Comparison of ENCODE assay signal across 12 cellular contexts in genomic region chr3:5140230-5140621, GRCh38. TPM values are rescaled to one million over a fixed set of nuclear protein-coding genes. Genes with fewer than 3 reads are reported as not detected.
DNase-seq lines count a peak whose midpoint lies in the region; ATAC-seq and TF ChIP-seq lines count a peak whose summit lies in the region.
"Had no signal": no experiment of that assay in that cellular context is flagged by ENCODE, and none has a peak within 500 bp of the region (broad histone marks: within the 10 kb centered on the region; RNA-seq: fewer than 3 reads in every experiment).

No MANE protein-coding gene starts in this region.

- no peaks in the 10 kb centered on the region for H3K27me3 Mint-ChIP-seq in naive thymus-derived CD4-positive, alpha-beta T cell
- no peaks in the 10 kb centered on the region for H3K27me3 Mint-ChIP-seq in glutamatergic neuron (ENCODE audit: unreplicated experiment)

- H3K27ac Mint-ChIP-seq in naive thymus-derived CD4-positive, alpha-beta T cell: peak overlapping the region in 4 of 9 donors; percentile 9 to 58 (median 22)
- H3K27ac Mint-ChIP-seq in glutamatergic neuron (ENCODE audit: unreplicated experiment): no peak overlapping the region

- ATAC-seq in GM18505 (IDR thresholded peaks at IDR 0.05; ENCODE audit: unreplicated experiment): peak; percentile 38
- ATAC-seq in GM21526 (IDR thresholded peaks at IDR 0.05; ENCODE audit: low FRiP score, unreplicated experiment): peak; percentile 30
- peak; percentile 42 for ATAC-seq in HG03432 (IDR thresholded peaks at IDR 0.05; ENCODE audit: unreplicated experiment)
- ATAC-seq in naive thymus-derived CD4-positive, alpha-beta T cell: peak; percentile 18

- no peak overlapping the region for H3K4me3 ChIP-seq in naive thymus-derived CD4-positive, alpha-beta T cell (ENCODE audit: low read length)
- H3K4me3 ChIP-seq in smooth muscle cell: no peak overlapping the region

- H3K36me3 Mint-ChIP-seq in naive thymus-derived CD4-positive, alpha-beta T cell: peaks cover 0 to 45% (median 37%) of the 10 kb centered on the region in 5 donors
- H3K36me3 Mint-ChIP-seq in glutamatergic neuron (ENCODE audit: unreplicated experiment): peaks cover 20% of the 10 kb centered on the region

- POLR2A ChIA-PET in naive thymus-derived CD4-positive, alpha-beta T cell (lab: Charles Lee): interaction anchor here (0.7 kb wide), 1 partner anchor 87 kb away, joined by 4 read pairs; no protein-coding TSS in a partner anchor

- peak overlapping the region in 1 of 10 donors; percentile 29 for H3K4me3 Mint-ChIP-seq in naive thymus-derived CD4-positive, alpha-beta T cell
- no peak overlapping the region for H3K4me3 Mint-ChIP-seq in glutamatergic neuron (ENCODE audit: unreplicated experiment)

- TF ChIP-seq POLR2A in GM18505 (IDR thresholded peaks at IDR 0.05; ENCODE audit: borderline replicate concordance, extremely low read depth, insufficient read depth, insufficient read length): no peak

- no peak for DNase-seq in naive thymus-derived CD4-positive, alpha-beta T cell
- DNase-seq in activated CD4-positive, CD25-positive, alpha-beta regulatory T cell treated with anti-CD3 and anti-CD28 coated beads, Interleukin-2, amount 50 U/mL, for 72 hours: no peak
- DNase-seq in smooth muscle cell (lab: John Stamatoyannopoulos, UW; ENCODE audit: unreplicated experiment): no peak
- DNase-seq in NCI-H748 (lab: John Stamatoyannopoulos, UW; ENCODE audit: unreplicated experiment): no peak
- DNase-seq in glutamatergic neuron: no peak
- DNase-seq: activated CD4-positive, alpha-beta T cell treated with anti-CD3 and anti-CD28 coated beads for 1 hour; COR-L47; NCI-H2107; RPMI8226 had no signal

- H3K4me1 Mint-ChIP-seq in naive thymus-derived CD4-positive, alpha-beta T cell: peaks cover 33 to 88% (median 81%) of the 10 kb centered on the region in 7 donors
- H3K4me1 Mint-ChIP-seq in glutamatergic neuron (ENCODE audit: low read depth, unreplicated experiment): no peaks in the 10 kb centered on the region

- H3K27me3 ChIP-seq in naive thymus-derived CD4-positive, alpha-beta T cell (ENCODE audit: control insufficient read depth in 2 of 2, insufficient read depth in 2 of 2, low read length in 2 of 2): no peaks in the 10 kb centered on the region
- no peaks in the 10 kb centered on the region for H3K27me3 ChIP-seq in smooth muscle cell (ENCODE audit: low read depth)

- H3K9me3 ChIP-seq in naive thymus-derived CD4-positive, alpha-beta T cell (ENCODE audit: control insufficient read depth in 2 of 3, low read length in 3 of 3): no peaks in the 10 kb centered on the region
- peaks cover 12% of the 10 kb centered on the region for H3K9me3 ChIP-seq in smooth muscle cell (replicated peaks; ENCODE audit: low read depth)

- TF ChIP-seq CTCF in smooth muscle cell (IDR thresholded peaks at IDR 0.05; ENCODE audit: borderline replicate concordance, insufficient read depth, poor library complexity, severe bottlenecking): no peak
- TF ChIP-seq CTCF in glutamatergic neuron (IDR thresholded peaks at IDR 0.05; ENCODE audit: partially characterized antibody, unreplicated experiment): no peak

- CTCF ChIA-PET in naive thymus-derived CD4-positive, alpha-beta T cell (lab: Charles Lee): no interaction called here

- WGBS in smooth muscle cell (ENCODE audit: low lambda C conversion rate): 93% methylated on average over 4 of the region's 4 CpGs

- intact Hi-C loops in naive thymus-derived CD4-positive, alpha-beta T cell (cut with micrococcal nuclease): no loop called here

- H3K9me3 Mint-ChIP-seq in naive thymus-derived CD4-positive, alpha-beta T cell: peaks cover 0 to 10% (median 0%) of the 10 kb centered on the region in 11 donors
- peaks cover 7% of the 10 kb centered on the region for H3K9me3 Mint-ChIP-seq in glutamatergic neuron (ENCODE audit: unreplicated experiment)

- H3K4me1 ChIP-seq in naive thymus-derived CD4-positive, alpha-beta T cell (ENCODE audit: control insufficient read depth in 2 of 2, insufficient read depth in 2 of 2, low read length in 2 of 2): peaks cover 10 to 13% of the 10 kb centered on the region in 2 donors
- H3K4me1 ChIP-seq in smooth muscle cell (ENCODE audit: low read depth): no peaks in the 10 kb centered on the region

- H3K9ac ChIP-seq in smooth muscle cell (ENCODE audit: low read depth): no peak overlapping the region

- H3K4me2 ChIP-seq in smooth muscle cell: no peak overlapping the region

- no peaks in the 10 kb centered on the region for H3F3A ChIP-seq in smooth muscle cell (ENCODE audit: low read depth)

- H3K79me2 ChIP-seq in smooth muscle cell (ENCODE audit: low read depth): peaks cover 100% of the 10 kb centered on the region

- no peak overlapping the region for H3K27ac ChIP-seq in naive thymus-derived CD4-positive, alpha-beta T cell (ENCODE audit: low read depth, low read length)
- no peak overlapping the region for H3K27ac ChIP-seq in smooth muscle cell (ENCODE audit: low read depth)

- no peak overlapping the region for H2AFZ ChIP-seq in smooth muscle cell (ENCODE audit: low read depth)

- no peaks in the 10 kb centered on the region for H3K36me3 ChIP-seq in naive thymus-derived CD4-positive, alpha-beta T cell (ENCODE audit: control insufficient read depth in 2 of 3, insufficient read depth in 3 of 3, low read length in 3 of 3)
- no peaks in the 10 kb centered on the region for H3K36me3 ChIP-seq in smooth muscle cell (ENCODE audit: low read depth)

- H4K20me1 ChIP-seq in smooth muscle cell (ENCODE audit: low read depth): peaks cover 94% of the 10 kb centered on the region

RNA-seq across cellular contexts. Expression of gene ARL8B, which starts 18.1 kb away (rescaled TPM):
- 10 to 100 TPM; 43.7 to 61.6 (median 48.4) TPM for total RNA-seq in naive thymus-derived CD4-positive, alpha-beta T cell
- polyA plus RNA-seq in naive thymus-derived CD4-positive, alpha-beta T cell: 10 to 100 TPM; 43.7 to 66.1 TPM
- total RNA-seq in smooth muscle cell (83.8 and 95.0 TPM in 2 replicates), glutamatergic neuron (ENCODE audit: unreplicated experiment) (33.9 TPM)
- 33.6 and 42.2 TPM in 2 replicates for polyA plus RNA-seq in smooth muscle cell

RNA-seq across cellular contexts. Expression of gene EDEM1, which starts 47.3 kb away (rescaled TPM):
- total RNA-seq in naive thymus-derived CD4-positive, alpha-beta T cell: 100 to 1,000 TPM in 4 of 5 experiments, 10 to 100 TPM in 1; 97.3 to 138 (median 126) TPM
- 10 to 100 TPM; 41.9 to 50.1 TPM for polyA plus RNA-seq in naive thymus-derived CD4-positive, alpha-beta T cell
- total RNA-seq in smooth muscle cell (43.6 and 45.0 TPM in 2 replicates), glutamatergic neuron (ENCODE audit: unreplicated experiment) (16.3 TPM)
- polyA plus RNA-seq in smooth muscle cell: 23.1 and 29.0 TPM in 2 replicates
